Comparison of ENCODE assay signal across 21 cellular contexts in genomic region chr12:122528992-122529391, GRCh38.
"Had no signal": no experiment of that assay in that cellular context is flagged by ENCODE, and none has a peak within 500 bp of the region (broad histone marks: within the 10 kb centered on the region; RNA-seq: fewer than 3 reads in every experiment).

No MANE protein-coding gene starts in this region.

- H3K4me3 Mint-ChIP-seq: activated T-helper 17 cell treated with anti-CD3 and anti-CD28 coated beads, Interleukin-2, amount 50 U/mL, for 72 hours; neural crest cell; T-helper 1 cell treated with Interleukin-12 subunit alpha and Interleukin-12 subunit beta and Interleukin-4 antibody, amounts not matched to agents 30 μg/mL and 1 μg/mL, for 36 hours had no signal

- H3K4me1 ChIP-seq: prostate gland had no signal

- H3K27me3 ChIP-seq: breast epithelium, gastroesophageal sphincter, heart left ventricle, right atrium auricular region, tibial nerve had no signal

- FAIRE-seq: astrocyte, urothelium cell line had no signal

- ATAC-seq: activated T-helper 17 cell treated with anti-CD3 and anti-CD28 coated beads, Interleukin-2, amount 50 U/mL, for 72 hours; gastroesophageal sphincter; heart left ventricle; stimulated activated naive CD8-positive, alpha-beta T cell treated with anti-CD3 and anti-CD28 coated beads, Interleukin-15, Interleukin-2, amounts not matched to agents 100 U/mL and 50 U/mL, for 24 hours had no signal

- H3K27ac ChIP-seq: breast epithelium, gastroesophageal sphincter, heart left ventricle, left ventricle myocardium inferior, prostate gland, right atrium auricular region, tibial nerve had no signal

- H3K27ac Mint-ChIP-seq: activated T-helper 17 cell treated with anti-CD3 and anti-CD28 coated beads, Interleukin-2, amount 50 U/mL, for 72 hours; T-helper 1 cell treated with Interleukin-12 subunit alpha and Interleukin-12 subunit beta and Interleukin-4 antibody, amounts not matched to agents 30 μg/mL and 1 μg/mL, for 36 hours had no signal

- H3K36me3 ChIP-seq: breast epithelium, prostate gland, tibial nerve had no signal

- H3K9me3 Mint-ChIP-seq: activated T-helper 17 cell treated with anti-CD3 and anti-CD28 coated beads, Interleukin-2, amount 50 U/mL, for 72 hours; neural crest cell; T-helper 1 cell treated with Interleukin-12 subunit alpha and Interleukin-12 subunit beta and Interleukin-4 antibody, amounts not matched to agents 30 μg/mL and 1 μg/mL, for 36 hours had no signal

- H3K27me3 Mint-ChIP-seq: activated T-helper 17 cell treated with anti-CD3 and anti-CD28 coated beads, Interleukin-2, amount 50 U/mL, for 72 hours had no signal

- DNase-seq: activated CD4-positive, alpha-beta T cell treated with anti-CD3 and anti-CD28 coated beads for 1 hour; activated CD4-positive, alpha-beta T cell treated with anti-CD3 and anti-CD28 coated beads, Interleukin-2, amount 50 U/mL, for 4 hours; activated naive CD4-positive, alpha-beta T cell treated with Interleukin-2 at 50 U/mL for 16 hours; activated T-cell treated with anti-CD3 and anti-CD28 coated beads for 4 hours; cortex of kidney; heart left ventricle; left ventricle myocardium inferior; stimulated activated CD4-positive, alpha-beta T cell treated with anti-CD3 and anti-CD28 coated beads, Interleukin-12 subunit alpha, Interleukin-12 subunit beta, amount 100 ng/mL, for 4 hours; stimulated activated CD4-positive, alpha-beta T cell treated with anti-CD3 and anti-CD28 coated beads, Interleukin-1b, Interleukin-23, amount 100 ng/mL, for 48 hours; stimulated activated naive CD8-positive, alpha-beta T cell treated with anti-CD3 and anti-CD28 coated beads, Interleukin-15, Interleukin-2, amounts not matched to agents 100 U/mL and 50 U/mL, for 24 hours; substantia nigra had no signal

- H3K9me3 ChIP-seq: breast epithelium, gastroesophageal sphincter, heart left ventricle, left ventricle myocardium inferior, prostate gland, right atrium auricular region, tibial nerve had no signal

- H3K4me3 ChIP-seq: breast epithelium, gastroesophageal sphincter, heart left ventricle, left ventricle myocardium inferior, prostate gland, right atrium auricular region, tibial nerve had no signal
